Comparison of ENCODE assay signal across 9 cellular contexts in the genomic region with DNA sequence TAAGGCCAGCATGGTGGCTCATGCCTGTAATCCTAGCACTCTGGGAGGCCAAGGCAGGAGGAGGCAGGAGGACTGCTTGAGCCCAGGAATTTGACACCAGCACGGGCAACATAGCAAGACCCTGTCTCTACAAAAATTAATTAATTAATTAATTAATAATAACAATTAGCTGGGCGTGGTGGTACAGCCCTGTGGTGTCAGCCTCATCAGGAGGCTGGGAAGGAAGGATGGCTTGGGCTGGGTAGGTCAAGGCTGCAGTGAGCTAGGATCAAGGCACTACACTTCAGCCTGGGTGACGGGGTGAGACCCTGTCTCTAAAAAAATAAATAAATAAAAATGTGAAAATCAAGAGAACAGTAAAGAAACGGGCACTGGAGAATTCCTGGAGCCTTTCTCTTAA. TPM values are rescaled to one million over a fixed set of nuclear protein-coding genes. Genes with fewer than 3 reads are reported as not detected.
DNase-seq lines count a peak whose midpoint lies in the region; ATAC-seq and TF ChIP-seq lines count a peak whose summit lies in the region.
"Had no signal": no experiment of that assay in that cellular context is flagged by ENCODE, and none has a peak within 500 bp of the region (broad histone marks: within the 10 kb centered on the region; RNA-seq: fewer than 3 reads in every experiment).

No MANE protein-coding gene starts in this region.

- DNase-seq in EH (ENCODE audit: low read depth) (peak; percentile 16), SJCRH30 (no peak), esophagus muscularis mucosa (ENCODE audit: extremely low spot score) (no peak), OCI-M1 (lab: John Stamatoyannopoulos, UW) (no peak), activated gamma-delta T cell treated with Interleukin-2 at 50 U/mL for 16 hours (no peak)
- DNase-seq: NCI-H446 had no signal

- intact Hi-C loops in esophagus muscularis mucosa (cut with DNase I) = loop anchor here (10.0 kb wide), 1 partner anchor 191 kb away; no protein-coding TSS in a partner anchor

- H3K27ac ChIP-seq in SJCRH30 (peak overlapping the region; percentile 66), esophagus muscularis mucosa (replicated peaks in 1 of 4) (peak overlapping the region; percentile 95 to 98 (median 96)), rectal smooth muscle tissue (ENCODE audit: low read depth, low read length) (peak overlapping the region; percentile 95)

- no peak for TF ChIP-seq POLR2A in esophagus muscularis mucosa (IDR thresholded peaks at IDR 0.05; ENCODE audit: low read depth)

- H3K4me1 ChIP-seq in SJCRH30 (peaks cover 5% of the 10 kb centered on the region), esophagus muscularis mucosa (peaks cover 14 to 49% (median 25%) of the 10 kb centered on the region in 4 donors), rectal smooth muscle tissue (ENCODE audit: control insufficient read depth, insufficient read depth, low read length) (peaks cover 2% of the 10 kb centered on the region)

- WGBS in esophagus muscularis mucosa = 22% methylated on average over 4 of the region's 4 CpGs

- peak overlapping the region; percentile 87 for H3K9ac ChIP-seq in rectal smooth muscle tissue (ENCODE audit: low read length)

- TF ChIP-seq CTCF in esophagus muscularis mucosa (IDR thresholded peaks at IDR 0.05) = no peak

- ATAC-seq in HG02759 (IDR thresholded peaks at IDR 0.05; ENCODE audit: unreplicated experiment) (no peak), HG02798 (IDR thresholded peaks at IDR 0.05; ENCODE audit: poor library complexity, unreplicated experiment) (no peak)

- H3K9me3 ChIP-seq in SJCRH30 (replicated peaks) (no peaks in the 10 kb centered on the region), esophagus muscularis mucosa (no peaks in the 10 kb centered on the region)

- no peaks in the 10 kb centered on the region for H3K27me3 ChIP-seq in SJCRH30
- H3K27me3 ChIP-seq in esophagus muscularis mucosa = no peaks in the 10 kb centered on the region
- H3K27me3 ChIP-seq in rectal smooth muscle tissue (ENCODE audit: control insufficient read depth, insufficient read depth, low read length) = no peaks in the 10 kb centered on the region

- H3K36me3 ChIP-seq in SJCRH30 (peaks cover 12% of the 10 kb centered on the region; the same call in 1 of the 2 replicates), esophagus muscularis mucosa (peaks cover 0 to 6% (median 0%) of the 10 kb centered on the region in 4 donors), rectal smooth muscle tissue (ENCODE audit: control insufficient read depth, insufficient read depth, low read length) (no peaks in the 10 kb centered on the region)

- H3K4me3 ChIP-seq in SJCRH30 (peak overlapping the region; percentile 89), esophagus muscularis mucosa (peak overlapping the region; percentile 87 to 94 (median 90)), rectal smooth muscle tissue (ENCODE audit: low read length) (peak overlapping the region; percentile 97)

- no peak for TF ChIP-seq EP300 in esophagus muscularis mucosa (IDR thresholded peaks at IDR 0.05)

RNA-seq across cellular contexts. Expression of a gene that starts 1.3 kb away (rescaled TPM):
- total RNA-seq in SJCRH30 (2014; rRNA removed; shearing (Covaris generic)) = 47.2 and 47.5 TPM in 2 replicates
- 10 to 100 TPM; 38.8 to 63.5 (median 41.4) TPM for total RNA-seq in esophagus muscularis mucosa
